Comparison of ENCODE assay signal across 8 cellular contexts in the genomic region with DNA sequence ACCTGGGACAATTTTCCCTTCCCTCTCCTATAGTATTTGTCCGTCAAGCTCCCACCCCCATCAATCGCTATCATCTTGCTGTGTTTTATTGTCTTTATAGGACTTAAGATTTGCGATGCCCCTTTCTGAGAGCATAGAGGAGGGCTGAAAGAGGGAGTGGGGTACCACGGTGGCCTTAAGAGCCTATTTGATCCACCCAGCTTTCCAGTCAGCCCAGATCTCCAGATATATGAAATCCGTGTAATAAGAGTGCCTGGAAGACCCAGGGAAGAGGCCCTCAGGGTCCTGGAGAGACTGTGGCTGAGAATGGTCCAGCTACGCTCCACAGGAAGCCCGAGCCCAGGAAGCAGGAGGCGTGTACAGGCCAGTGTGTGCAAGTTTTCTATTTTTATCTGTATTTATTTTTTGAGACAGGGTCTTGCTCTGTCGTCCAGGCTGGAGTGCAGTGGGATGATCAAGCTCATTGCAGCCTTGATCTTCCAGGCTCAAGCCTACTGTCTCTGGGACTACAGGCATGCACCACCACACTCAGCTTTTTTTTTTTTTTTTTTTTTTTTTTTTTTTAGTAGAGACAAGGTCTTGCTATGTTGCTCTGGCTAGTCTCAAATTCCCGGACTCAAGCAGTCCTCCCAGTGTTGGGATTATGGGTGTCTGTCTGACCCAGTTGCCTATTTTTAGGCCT. TPM values are rescaled to one million over a fixed set of nuclear protein-coding genes. Genes with fewer than 3 reads are reported as not detected.
A peak's percentile ranks its signal among the peaks of the same experiment; 100 is the strongest.
DNase-seq lines count a peak whose midpoint lies in the region; TF ChIP-seq lines count a peak whose summit lies in the region.

No MANE protein-coding gene starts in this region.

- H3K27me3 Mint-ChIP-seq in CD4-positive, alpha-beta memory T cell, result no peaks in the 10 kb centered on the region
- peaks cover 5% of the 10 kb centered on the region for H3K27me3 Mint-ChIP-seq in neural progenitor cell (ENCODE audit: insufficient read depth, low read depth)

- H3K9me3 ChIP-seq in CD4-positive, alpha-beta memory T cell (ENCODE audit: control insufficient read depth in 1 of 2, low read length in 2 of 2), result no peaks in the 10 kb centered on the region
- no peaks in the 10 kb centered on the region for H3K9me3 ChIP-seq in neural progenitor cell (ENCODE audit: low read depth)

- peaks cover 33% of the 10 kb centered on the region for H3K79me2 ChIP-seq in neural progenitor cell (ENCODE audit: low read depth)

- H3K36me3 ChIP-seq in CD4-positive, alpha-beta memory T cell (ENCODE audit: insufficient read depth, low read length), result peaks cover 42% of the 10 kb centered on the region
- H3K36me3 ChIP-seq in neural progenitor cell, result peaks cover 6% of the 10 kb centered on the region

- CTCF ChIA-PET in CD4-positive, alpha-beta memory T cell (lab: Charles Lee; ENCODE audit: partially characterized antibody), result interaction anchor here (0.7 to 1.7 kb wide), 13 partner anchors 9 to 286 kb away, joined by 3 to 6 read pairs (median 3); a partner anchor contains a TSS

- TF ChIP-seq CTCF in coronary artery (IDR thresholded peaks at IDR 0.05) (no peak), neural progenitor cell (IDR thresholded peaks at IDR 0.05) (no peak)

- POLR2A ChIA-PET in CD4-positive, alpha-beta memory T cell (lab: Charles Lee; ENCODE audit: partially characterized antibody), result interaction anchor here (0.7 to 1.7 kb wide), 6 partner anchors 23 to 232 kb away, joined by 3 to 11 read pairs (median 4); a partner anchor contains a TSS

- DNase-seq in CD4-positive, alpha-beta memory T cell, result no peak
- peak; percentile 12 for DNase-seq in M059J (ENCODE audit: low read depth)
- DNase-seq in coronary artery (ENCODE audit: low spot score), result no peak
- no peak for DNase-seq in neural progenitor cell (ENCODE audit: low spot score)
- no peak for DNase-seq in HuH-7.5 (ENCODE audit: low spot score)
- DNase-seq in hepatic stellate cell (ENCODE audit: low spot score), result no peak
- no peak for DNase-seq in NCI-H2107 treated with DMSO at 0.1 percent for 48 hours (lab: John Stamatoyannopoulos, UW; ENCODE audit: unreplicated experiment)
- DNase-seq in ACHN, result no peak

- peak overlapping the region; percentile 87 to 99 (median 94) for H3K4me3 Mint-ChIP-seq in CD4-positive, alpha-beta memory T cell
- H3K4me3 Mint-ChIP-seq in neural progenitor cell, result peak overlapping the region; percentile 93

- peak overlapping the region in 1 of 2 donors; percentile 82 for H3K4me3 ChIP-seq in CD4-positive, alpha-beta memory T cell (ENCODE audit: low read length in 2 of 2)
- peak overlapping the region; percentile 96 for H3K4me3 ChIP-seq in coronary artery
- H3K4me3 ChIP-seq in neural progenitor cell, result no peak overlapping the region

- peaks cover 24 to 52% of the 10 kb centered on the region in 2 donors for H3K36me3 Mint-ChIP-seq in CD4-positive, alpha-beta memory T cell
- peaks cover 21% of the 10 kb centered on the region for H3K36me3 Mint-ChIP-seq in neural progenitor cell

- peaks cover 34% of the 10 kb centered on the region for H3K4me1 ChIP-seq in CD4-positive, alpha-beta memory T cell (ENCODE audit: insufficient read depth, low read length)
- H3K4me1 ChIP-seq in neural progenitor cell, result peaks cover 9% of the 10 kb centered on the region

- H3K9me3 Mint-ChIP-seq in CD4-positive, alpha-beta memory T cell, result no peaks in the 10 kb centered on the region
- no peaks in the 10 kb centered on the region for H3K9me3 Mint-ChIP-seq in neural progenitor cell

- H3K9ac ChIP-seq in neural progenitor cell, result no peak overlapping the region

- H3K27ac Mint-ChIP-seq in CD4-positive, alpha-beta memory T cell, result peak overlapping the region; percentile 73 to 94 (median 92)
- H3K27ac Mint-ChIP-seq in neural progenitor cell, result no peak overlapping the region

- H3K27me3 ChIP-seq in CD4-positive, alpha-beta memory T cell (ENCODE audit: insufficient read depth, low read length), result no peaks in the 10 kb centered on the region
- H3K27me3 ChIP-seq in neural progenitor cell, result no peaks in the 10 kb centered on the region

- H3K4me2 ChIP-seq in neural progenitor cell, result peak overlapping the region; percentile 88

- H2AFZ ChIP-seq in neural progenitor cell (replicated peaks), result no peak overlapping the region

- in situ Hi-C loops in ACHN (cut with HindIII; ENCODE audit: low pct_ligation_motif_present, low pct_unique_long_range_greater_than_20kb, low sequenced_read_pairs), result no loop called here

- peaks cover 77% of the 10 kb centered on the region for H4K20me1 ChIP-seq in neural progenitor cell (ENCODE audit: low read depth)

- H3K4me1 Mint-ChIP-seq in CD4-positive, alpha-beta memory T cell, result peaks cover 17 to 46% (median 26%) of the 10 kb centered on the region in 4 donors
- H3K4me1 Mint-ChIP-seq in neural progenitor cell, result peaks cover 20% of the 10 kb centered on the region

- intact Hi-C loops in CD4-positive, alpha-beta memory T cell (cut with micrococcal nuclease), result loop anchor here (1.0 to 10.0 kb wide), 5 partner anchors 228 to 726 kb away; a partner anchor contains a TSS

- peaks cover 50% of the 10 kb centered on the region for H3F3A ChIP-seq in neural progenitor cell (ENCODE audit: low read depth)

- peak overlapping the region; percentile 77 for H3K27ac ChIP-seq in CD4-positive, alpha-beta memory T cell (ENCODE audit: low read depth, low read length)
- H3K27ac ChIP-seq in coronary artery, result peak overlapping the region; percentile 85 to 92
- peak overlapping the region; percentile 38 for H3K27ac ChIP-seq in neural progenitor cell

RNA-seq across cellular contexts. Expression of a gene that starts 1.0 kb away (rescaled TPM):
- total RNA-seq in CD4-positive, alpha-beta memory T cell, result 10 to 100 TPM; 20.1 to 21.7 TPM
- polyA plus RNA-seq in CD4-positive, alpha-beta memory T cell, result 10 to 100 TPM in 1 of 2 donors, 1 to 10 TPM in 1; 8.3 to 16.1 TPM
- total RNA-seq in M059J (2014; rRNA removed; shearing (Covaris generic)), result 34.2 and 35.4 TPM in 2 replicates
- total RNA-seq in neural progenitor cell (ENCODE audit: low replicate concordance), result 32.8 and 69.1 TPM in 2 replicates

RNA-seq across cellular contexts. Expression of a gene that starts 24.0 kb away (rescaled TPM):
- 1 to 10 TPM; 3.3 to 3.5 TPM for total RNA-seq in CD4-positive, alpha-beta memory T cell
- under 1 TPM; 0.04 to 0.78 TPM for polyA plus RNA-seq in CD4-positive, alpha-beta memory T cell
- total RNA-seq in M059J (2014; rRNA removed; shearing (Covaris generic)), result 3.8 and 5.2 TPM in 2 replicates
- 9.9 and 22.3 TPM in 2 replicates for total RNA-seq in neural progenitor cell (ENCODE audit: low replicate concordance)

RNA-seq across cellular contexts. Expression of a gene that starts 30.3 kb away (rescaled TPM):
- total RNA-seq in CD4-positive, alpha-beta memory T cell, result 10 to 100 TPM; 84.5 to 91.8 TPM
- 10 to 100 TPM; 49.4 to 50.3 TPM for polyA plus RNA-seq in CD4-positive, alpha-beta memory T cell
- total RNA-seq in M059J (2014; rRNA removed; shearing (Covaris generic)), result 54.1 and 99.4 TPM in 2 replicates
- total RNA-seq in neural progenitor cell (ENCODE audit: low replicate concordance), result 130 and 186 TPM in 2 replicates

RNA-seq across cellular contexts. Expression of a gene that starts 51.4 kb away (rescaled TPM):
- total RNA-seq in CD4-positive, alpha-beta memory T cell, result 10 to 100 TPM; 31.6 to 32.4 TPM
- 1 to 10 TPM; 3.0 to 3.5 TPM for polyA plus RNA-seq in CD4-positive, alpha-beta memory T cell
- total RNA-seq in M059J (2014; rRNA removed; shearing (Covaris generic)), result 15.2 and 21.3 TPM in 2 replicates
- total RNA-seq in neural progenitor cell (ENCODE audit: low replicate concordance), result 42.5 and 78.9 TPM in 2 replicates

Comparison
In these comparisons a context has a peak if more than half of its experiments do, and no peak if none do; other contexts are left out.
1. H3K27ac ChIP-seq: peak in every context shown above with its lines; median percentile 88 in coronary artery; 77 in CD4-positive, alpha-beta memory T cell; 38 in neural progenitor cell.